11 cellular contexts compared by ENCODE assay signal in genomic region chr13:110640591-110641029, GRCh38. TPM values are rescaled to one million over a fixed set of nuclear protein-coding genes. Genes with fewer than 3 reads are reported as not detected.
DNase-seq lines count a peak whose midpoint lies in the region; ATAC-seq lines count a peak whose summit lies in the region.
"Had no signal": no experiment of that assay in that cellular context is flagged by ENCODE, and none has a peak within 500 bp of the region (broad histone marks: within the 10 kb centered on the region; RNA-seq: fewer than 3 reads in every experiment).

No MANE protein-coding gene starts in this region.

- peaks cover 29% of the 10 kb centered on the region for H3K36me3 Mint-ChIP-seq in activated T-helper 1 cell treated with anti-CD3 and anti-CD28 coated beads, Interleukin-12 subunit alpha, Interleukin-12 subunit beta, Interleukin-2, Interleukin-4 antibody, amounts not matched to agents 30 ng/mL and 10 ng/mL and 1 ng/mL, durations not matched to agents 14 hours and 24 hours and 36 hours (ENCODE audit: low read depth)

- no peaks in the 10 kb centered on the region for H3K27me3 ChIP-seq in stomach smooth muscle (ENCODE audit: control insufficient read depth in 1 of 2, insufficient read depth in 2 of 2, low read length in 2 of 2)
- H3K27me3 ChIP-seq: Peyer's patch, suprapubic skin had no signal

- peak; percentile 32 for DNase-seq in NCI-H2107 treated with DMSO at 0.1 percent for 48 hours (lab: John Stamatoyannopoulos, UW; ENCODE audit: unreplicated experiment)
- no peak for DNase-seq in NCI-H2107 (lab: John Stamatoyannopoulos, UW)
- peak; percentile 54 for DNase-seq in cerebellar cortex (ENCODE audit: low spot score)
- no peak for DNase-seq in left lobe of liver (ENCODE audit: low spot score)
- no peak for DNase-seq in cerebellar nuclear complex (lab: John Stamatoyannopoulos, UW)
- DNase-seq in activated T-helper 1 cell treated with anti-CD3 and anti-CD28 coated beads, Interleukin-12 subunit alpha, Interleukin-12 subunit beta, Interleukin-2, Interleukin-4 antibody, amounts not matched to agents 30 ng/mL and 10 ng/mL and 1 ng/mL, durations not matched to agents 14 hours and 24 hours and 36 hours (ENCODE audit: low spot score), result no peak
- no peak for DNase-seq in kidney glomerular epithelial cell (lab: John Stamatoyannopoulos, UW)
- DNase-seq: midbrain, Peyer's patch had no signal

- H3K9ac ChIP-seq in stomach smooth muscle (ENCODE audit: low read length in 2 of 2), result peak overlapping the region in 1 of 2 donors; percentile 13

- H3K27ac ChIP-seq in stomach smooth muscle (ENCODE audit: low read length), result peak overlapping the region; percentile 41
- H3K27ac ChIP-seq: suprapubic skin had no signal

- H3K27ac Mint-ChIP-seq in activated T-helper 1 cell treated with anti-CD3 and anti-CD28 coated beads, Interleukin-12 subunit alpha, Interleukin-12 subunit beta, Interleukin-2, Interleukin-4 antibody, amounts not matched to agents 30 ng/mL and 10 ng/mL and 1 ng/mL, durations not matched to agents 14 hours and 24 hours and 36 hours, result no peak overlapping the region

- H3K27me3 Mint-ChIP-seq in activated T-helper 1 cell treated with anti-CD3 and anti-CD28 coated beads, Interleukin-12 subunit alpha, Interleukin-12 subunit beta, Interleukin-2, Interleukin-4 antibody, amounts not matched to agents 30 ng/mL and 10 ng/mL and 1 ng/mL, durations not matched to agents 14 hours and 24 hours and 36 hours (ENCODE audit: insufficient read depth), result no peaks in the 10 kb centered on the region

- peaks cover 30% of the 10 kb centered on the region for H3K4me1 ChIP-seq in stomach smooth muscle (ENCODE audit: control insufficient read depth, insufficient read depth, low read length)

- H3K4me3 ChIP-seq in stomach smooth muscle (ENCODE audit: low read length in 2 of 2), result peak overlapping the region in 1 of 2 donors; percentile 15
- H3K4me3 ChIP-seq: Peyer's patch, suprapubic skin had no signal

- peak; percentile 48 for ATAC-seq in left lobe of liver

- intact Hi-C loops in activated T-helper 1 cell treated with anti-CD3 and anti-CD28 coated beads, Interleukin-12 subunit alpha, Interleukin-12 subunit beta, Interleukin-2, Interleukin-4 antibody, amounts not matched to agents 30 ng/mL and 10 ng/mL and 1 ng/mL, durations not matched to agents 14 hours and 24 hours and 36 hours (cut with micrococcal nuclease), result no loop called here

- H3K9me3 ChIP-seq in stomach smooth muscle (ENCODE audit: control insufficient read depth in 2 of 2, low read length in 2 of 2), result no peaks in the 10 kb centered on the region
- H3K9me3 ChIP-seq: Peyer's patch, suprapubic skin had no signal

- H3K4me3 Mint-ChIP-seq in activated T-helper 1 cell treated with anti-CD3 and anti-CD28 coated beads, Interleukin-12 subunit alpha, Interleukin-12 subunit beta, Interleukin-2, Interleukin-4 antibody, amounts not matched to agents 30 ng/mL and 10 ng/mL and 1 ng/mL, durations not matched to agents 14 hours and 24 hours and 36 hours, result no peak overlapping the region

- no peaks in the 10 kb centered on the region for H3K9me3 Mint-ChIP-seq in activated T-helper 1 cell treated with anti-CD3 and anti-CD28 coated beads, Interleukin-12 subunit alpha, Interleukin-12 subunit beta, Interleukin-2, Interleukin-4 antibody, amounts not matched to agents 30 ng/mL and 10 ng/mL and 1 ng/mL, durations not matched to agents 14 hours and 24 hours and 36 hours

- peaks cover 62 to 65% of the 10 kb centered on the region in 2 donors for H3K36me3 ChIP-seq in stomach smooth muscle (ENCODE audit: control insufficient read depth in 2 of 2, insufficient read depth in 2 of 2, low read length in 2 of 2)

- H3K4me1 Mint-ChIP-seq in activated T-helper 1 cell treated with anti-CD3 and anti-CD28 coated beads, Interleukin-12 subunit alpha, Interleukin-12 subunit beta, Interleukin-2, Interleukin-4 antibody, amounts not matched to agents 30 ng/mL and 10 ng/mL and 1 ng/mL, durations not matched to agents 14 hours and 24 hours and 36 hours (ENCODE audit: low read depth), result no peaks in the 10 kb centered on the region

RNA-seq across cellular contexts. Expression of gene NAXD, which starts 25.3 kb away (rescaled TPM):
- total RNA-seq in left lobe of liver, result 34.4 TPM
- total RNA-seq in activated T-helper 1 cell treated with anti-CD3 and anti-CD28 coated beads, Interleukin-12 subunit alpha, Interleukin-12 subunit beta, Interleukin-2, Interleukin-4 antibody, amounts not matched to agents 30 ng/mL and 10 ng/mL and 1 ng/mL, durations not matched to agents 14 hours and 24 hours and 36 hours, result 22.0 and 22.2 TPM in 2 replicates

Comparison
In these comparisons a context has a peak if more than half of its experiments do, and no peak if none do; other contexts are left out.
1. DNase-seq: peak in NCI-H2107 treated with DMSO at 0.1 percent for 48 hours (single experiment) and cerebellar cortex (single experiment); none in NCI-H2107 (single experiment), left lobe of liver (single experiment), cerebellar nuclear complex (0 of 2), activated T-helper 1 cell treated with anti-CD3 and anti-CD28 coated beads, Interleukin-12 subunit alpha, Interleukin-12 subunit beta, Interleukin-2, Interleukin-4 antibody, amounts not matched to agents 30 ng/mL and 10 ng/mL and 1 ng/mL, durations not matched to agents 14 hours and 24 hours and 36 hours (single experiment) and kidney glomerular epithelial cell (single experiment).